ENCODE assay signal across 1 cellular context in the genomic region with DNA sequence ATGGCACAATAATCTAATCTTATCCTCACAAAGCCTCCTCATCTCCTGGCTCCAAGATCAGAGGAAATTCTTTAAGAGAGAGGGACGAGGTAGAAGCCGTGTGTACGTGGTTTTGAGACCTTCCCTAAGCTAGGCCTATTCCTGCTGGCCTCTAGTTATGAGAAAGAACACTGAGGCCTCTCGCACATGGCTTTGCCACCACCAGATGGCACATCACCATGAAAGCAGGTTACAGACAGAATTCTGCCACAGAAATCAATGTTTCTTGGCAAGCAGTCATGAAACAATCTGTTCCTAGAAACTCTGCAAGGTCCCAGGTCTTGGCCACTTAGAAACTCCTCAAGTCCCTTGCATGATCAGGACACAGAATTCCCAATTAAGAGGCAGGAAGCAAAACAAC.
TF ChIP-seq lines count a peak whose summit lies in the region.

No MANE protein-coding gene starts in this region.

TF ChIP-seq in GM23338, 12 proteins besides CTCF, POLR2A, EP300 and RAD21 (continued from another document):
- TF ChIP-seq, protein P1, sequence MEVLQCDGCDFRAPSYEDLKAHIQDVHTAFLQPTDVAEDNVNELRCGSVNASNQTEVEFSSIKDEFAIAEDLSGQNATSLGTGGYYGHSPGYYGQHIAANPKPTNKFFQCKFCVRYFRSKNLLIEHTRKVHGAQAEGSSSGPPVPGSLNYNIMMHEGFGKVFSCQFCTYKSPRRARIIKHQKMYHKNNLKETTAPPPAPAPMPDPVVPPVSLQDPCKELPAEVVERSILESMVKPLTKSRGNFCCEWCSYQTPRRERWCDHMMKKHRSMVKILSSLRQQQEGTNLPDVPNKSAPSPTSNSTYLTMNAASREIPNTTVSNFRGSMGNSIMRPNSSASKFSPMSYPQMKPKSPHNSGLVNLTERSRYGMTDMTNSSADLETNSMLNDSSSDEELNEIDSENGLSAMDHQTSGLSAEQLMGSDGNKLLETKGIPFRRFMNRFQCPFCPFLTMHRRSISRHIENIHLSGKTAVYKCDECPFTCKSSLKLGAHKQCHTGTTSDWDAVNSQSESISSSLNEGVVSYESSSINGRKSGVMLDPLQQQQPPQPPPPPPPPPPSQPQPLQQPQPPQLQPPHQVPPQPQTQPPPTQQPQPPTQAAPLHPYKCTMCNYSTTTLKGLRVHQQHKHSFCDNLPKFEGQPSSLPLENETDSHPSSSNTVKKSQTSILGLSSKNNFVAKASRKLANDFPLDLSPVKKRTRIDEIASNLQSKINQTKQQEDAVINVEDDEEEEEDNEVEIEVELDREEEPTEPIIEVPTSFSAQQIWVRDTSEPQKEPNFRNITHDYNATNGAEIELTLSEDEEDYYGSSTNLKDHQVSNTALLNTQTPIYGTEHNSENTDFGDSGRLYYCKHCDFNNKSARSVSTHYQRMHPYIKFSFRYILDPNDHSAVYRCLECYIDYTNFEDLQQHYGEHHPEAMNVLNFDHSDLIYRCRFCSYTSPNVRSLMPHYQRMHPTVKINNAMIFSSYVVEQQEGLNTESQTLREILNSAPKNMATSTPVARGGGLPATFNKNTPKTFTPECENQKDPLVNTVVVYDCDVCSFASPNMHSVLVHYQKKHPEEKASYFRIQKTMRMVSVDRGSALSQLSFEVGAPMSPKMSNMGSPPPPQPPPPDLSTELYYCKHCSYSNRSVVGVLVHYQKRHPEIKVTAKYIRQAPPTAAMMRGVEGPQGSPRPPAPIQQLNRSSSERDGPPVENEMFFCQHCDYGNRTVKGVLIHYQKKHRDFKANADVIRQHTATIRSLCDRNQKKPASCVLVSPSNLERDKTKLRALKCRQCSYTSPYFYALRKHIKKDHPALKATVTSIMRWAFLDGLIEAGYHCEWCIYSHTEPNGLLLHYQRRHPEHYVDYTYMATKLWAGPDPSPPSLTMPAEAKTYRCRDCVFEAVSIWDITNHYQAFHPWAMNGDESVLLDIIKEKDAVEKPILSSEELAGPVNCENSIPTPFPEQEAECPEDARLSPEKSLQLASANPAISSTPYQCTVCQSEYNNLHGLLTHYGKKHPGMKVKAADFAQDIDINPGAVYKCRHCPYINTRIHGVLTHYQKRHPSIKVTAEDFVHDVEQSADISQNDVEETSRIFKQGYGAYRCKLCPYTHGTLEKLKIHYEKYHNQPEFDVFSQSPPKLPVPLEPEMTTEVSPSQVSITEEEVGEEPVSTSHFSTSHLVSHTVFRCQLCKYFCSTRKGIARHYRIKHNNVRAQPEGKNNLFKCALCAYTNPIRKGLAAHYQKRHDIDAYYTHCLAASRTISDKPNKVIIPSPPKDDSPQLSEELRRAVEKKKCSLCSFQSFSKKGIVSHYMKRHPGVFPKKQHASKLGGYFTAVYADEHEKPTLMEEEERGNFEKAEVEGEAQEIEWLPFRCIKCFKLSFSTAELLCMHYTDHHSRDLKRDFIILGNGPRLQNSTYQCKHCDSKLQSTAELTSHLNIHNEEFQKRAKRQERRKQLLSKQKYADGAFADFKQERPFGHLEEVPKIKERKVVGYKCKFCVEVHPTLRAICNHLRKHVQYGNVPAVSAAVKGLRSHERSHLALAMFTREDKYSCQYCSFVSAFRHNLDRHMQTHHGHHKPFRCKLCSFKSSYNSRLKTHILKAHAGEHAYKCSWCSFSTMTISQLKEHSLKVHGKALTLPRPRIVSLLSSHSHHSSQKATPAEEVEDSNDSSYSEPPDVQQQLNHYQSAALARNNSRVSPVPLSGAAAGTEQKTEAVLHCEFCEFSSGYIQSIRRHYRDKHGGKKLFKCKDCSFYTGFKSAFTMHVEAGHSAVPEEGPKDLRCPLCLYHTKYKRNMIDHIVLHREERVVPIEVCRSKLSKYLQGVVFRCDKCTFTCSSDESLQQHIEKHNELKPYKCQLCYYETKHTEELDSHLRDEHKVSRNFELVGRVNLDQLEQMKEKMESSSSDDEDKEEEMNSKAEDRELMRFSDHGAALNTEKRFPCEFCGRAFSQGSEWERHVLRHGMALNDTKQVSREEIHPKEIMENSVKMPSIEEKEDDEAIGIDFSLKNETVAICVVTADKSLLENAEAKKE (CRISPR knock-in tag; IDR thresholded peaks at IDR 0.05): no peak
- no peak for TF ChIP-seq STAT1 (IDR thresholded peaks at IDR 0.05; ENCODE audit: unreplicated experiment)
TF ChIP-seq in GM23338: peak in this region for 0.
